Comparison of ENCODE assay signal across 26 cellular contexts in the genomic region with DNA sequence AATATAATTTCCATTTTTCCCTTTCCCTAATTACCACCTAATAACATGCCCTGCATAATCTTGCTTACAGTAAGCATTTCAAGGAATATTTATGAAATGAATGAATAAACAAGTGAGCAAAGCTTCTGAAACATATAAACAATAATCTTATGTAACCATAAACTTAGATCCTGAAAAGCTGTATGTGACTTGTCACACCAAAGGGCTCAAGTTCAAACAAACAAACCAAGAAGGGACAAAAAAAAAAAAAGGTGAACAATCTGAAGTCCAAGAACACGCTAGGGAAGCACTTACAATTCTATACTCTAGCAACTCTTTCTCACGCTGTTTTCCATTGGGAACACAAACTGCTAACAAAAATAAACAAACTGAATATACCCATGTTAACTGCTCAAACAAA.
"Had no signal": no experiment of that assay in that cellular context is flagged by ENCODE, and none has a peak within 500 bp of the region (broad histone marks: within the 10 kb centered on the region; RNA-seq: fewer than 3 reads in every experiment).

No MANE protein-coding gene starts in this region.

- DNase-seq: activated CD4-positive, alpha-beta T cell treated with anti-CD3 and anti-CD28 coated beads for 48 hours; activated CD4-positive, alpha-beta T cell treated with anti-CD3 and anti-CD28 coated beads, Interleukin-2, amount 50 U/mL, for 48 hours; activated CD8-positive, alpha-beta memory T cell treated with anti-CD3 and anti-CD28 coated beads for 24 hours; activated effector memory CD4-positive, alpha-beta T cell treated with Interleukin-2 at 50 U/mL for 16 hours; activated naive CD4-positive, alpha-beta T cell treated with anti-CD3 and anti-CD28 coated beads for 36 hours; activated naive CD8-positive, alpha-beta T cell treated with anti-CD3 and anti-CD28 coated beads for 36 hours; adrenal gland; aorta; body of pancreas; effector memory CD4-positive, alpha-beta T cell; erythroblast; hippocampal formation; immature natural killer cell; kidney; left lung; naive B cell; nephron progenitor cell; psoas muscle; stimulated activated naive CD4-positive, alpha-beta T cell had no signal

- ATAC-seq: activated CD4-positive, CD25-positive, alpha-beta regulatory T cell treated with anti-CD3 and anti-CD28 coated beads, Interleukin-2, amount 50 U/mL, for 24 hours; body of pancreas; gastroesophageal sphincter; left lung had no signal

- H3K4me3 ChIP-seq: adrenal gland, body of pancreas, dorsolateral prefrontal cortex, gastroesophageal sphincter, left lung, lung, psoas muscle, suprapubic skin, tibial nerve had no signal

- H3K27ac ChIP-seq: adrenal gland, gastroesophageal sphincter, left lung, neutrophil, psoas muscle, suprapubic skin had no signal

- H3K36me3 ChIP-seq: adrenal gland, gastroesophageal sphincter, left lung, neutrophil, suprapubic skin had no signal

- H3K27me3 ChIP-seq: adrenal gland, body of pancreas, dorsolateral prefrontal cortex, gastroesophageal sphincter, left lung, neutrophil, suprapubic skin, tibial nerve had no signal

- H3K9me3 ChIP-seq: adrenal gland, body of pancreas, gastroesophageal sphincter, left lung, neutrophil, psoas muscle, suprapubic skin, tibial nerve had no signal

- H3K4me1 ChIP-seq: left lung had no signal
